Comparison of ENCODE assay signal across 8 cellular contexts in genomic region chr2:136135924-136136906, GRCh38. TPM values are rescaled to one million over a fixed set of nuclear protein-coding genes. Genes with fewer than 3 reads are reported as not detected.
DNase-seq lines count a peak whose midpoint lies in the region; ATAC-seq and TF ChIP-seq lines count a peak whose summit lies in the region.

No MANE protein-coding gene starts in this region.

- H4K91ac ChIP-seq in mesenchymal stem cell (ENCODE audit: low read length) = no peak overlapping the region

- ATAC-seq in GM21526 (IDR thresholded peaks at IDR 0.05; ENCODE audit: low FRiP score, unreplicated experiment) (peak; percentile 40), esophagus mucosa (peak; percentile 72)
- ATAC-seq in stimulated activated naive CD8-positive, alpha-beta T cell treated with anti-CD3 and anti-CD28 coated beads, Interleukin-15, Interleukin-2, amounts not matched to agents 100 U/mL and 50 U/mL, for 24 hours = peak; percentile 63

- peaks cover 51% of the 10 kb centered on the region for H3F3A ChIP-seq in DOHH2 (ENCODE audit: control insufficient read depth, insufficient read depth)

- peak overlapping the region; percentile 58 for H3K4me3 ChIP-seq in DOHH2 (ENCODE audit: low read length)
- peak overlapping the region; percentile 23; the same call in 1 of the 2 replicates for H3K4me3 ChIP-seq in Karpas-422 (ENCODE audit: low read length)
- H3K4me3 ChIP-seq in mesenchymal stem cell (ENCODE audit: insufficient read depth in 1 of 2, low read depth in 1 of 2, low read length in 2 of 2) = no peak overlapping the region

- no peak overlapping the region for H2BK5ac ChIP-seq in mesenchymal stem cell (ENCODE audit: low read depth, low read length, poor library complexity, severe bottlenecking)

- H3K14ac ChIP-seq in mesenchymal stem cell (ENCODE audit: low read length in 2 of 2) = peak overlapping the region in 1 of 2 experiments; percentile 28

- no peaks in the 10 kb centered on the region for H3K79me1 ChIP-seq in mesenchymal stem cell (replicated peaks; ENCODE audit: low read length, poor library complexity, severe bottlenecking)

- H3K18ac ChIP-seq in mesenchymal stem cell (ENCODE audit: low read depth in 1 of 2, low read length in 2 of 2) = no peak overlapping the region

- H3K4me1 ChIP-seq in DOHH2 (ENCODE audit: control insufficient read depth, low read length) (peaks cover 98% of the 10 kb centered on the region), Karpas-422 (ENCODE audit: low read length) (peaks cover 62% of the 10 kb centered on the region), mesenchymal stem cell (ENCODE audit: control insufficient read depth, insufficient read depth, low read depth, low read length) (no peaks in the 10 kb centered on the region)

- H4K20me1 ChIP-seq in DOHH2 (ENCODE audit: control insufficient read depth, insufficient read depth, low read depth, low read length) (no peaks in the 10 kb centered on the region), Karpas-422 (ENCODE audit: insufficient read depth, low read depth, low read length) (no peaks in the 10 kb centered on the region; the same call in 1 of the 2 replicates)

- H2BK120ac ChIP-seq in mesenchymal stem cell (ENCODE audit: low read depth, low read length) = no peak overlapping the region

- H2BK15ac ChIP-seq in mesenchymal stem cell (ENCODE audit: low read depth, poor library complexity, severe bottlenecking) = no peak overlapping the region

- H3K27ac ChIP-seq in DOHH2 (ENCODE audit: low read depth, low read length) = peak overlapping the region; percentile 92
- peak overlapping the region; percentile 20; the same call in 1 of the 2 replicates for H3K27ac ChIP-seq in Karpas-422 (ENCODE audit: low read length)
- no peak overlapping the region for H3K27ac ChIP-seq in mesenchymal stem cell (ENCODE audit: low read length, poor library complexity, severe bottlenecking)

- no peaks in the 10 kb centered on the region; the same call in 1 of the 2 replicates for H3K36me3 ChIP-seq in DOHH2 (ENCODE audit: control insufficient read depth, low read length)
- H3K36me3 ChIP-seq in Karpas-422 (ENCODE audit: insufficient read depth, low read length) = no peaks in the 10 kb centered on the region
- H3K36me3 ChIP-seq in mesenchymal stem cell (ENCODE audit: control insufficient read depth in 1 of 2, insufficient read depth in 2 of 2, low read depth in 1 of 2, low read length in 2 of 2) = no peaks in the 10 kb centered on the region

- H3K27me3 ChIP-seq in DOHH2 (ENCODE audit: control insufficient read depth, low read length) (no peaks in the 10 kb centered on the region), Karpas-422 (ENCODE audit: low read length) (no peaks in the 10 kb centered on the region), mesenchymal stem cell (ENCODE audit: control insufficient read depth in 1 of 2, insufficient read depth in 1 of 2, low read length in 2 of 2) (peaks cover 9 to 21% of the 10 kb centered on the region in 2 experiments)

- TF ChIP-seq CTCF in DOHH2 (IDR thresholded peaks at IDR 0.05; ENCODE audit: low read depth, low read length, poor library complexity, severe bottlenecking) = no peak

- H3K79me2 ChIP-seq in DOHH2 (ENCODE audit: control insufficient read depth, low read length) (no peaks in the 10 kb centered on the region), Karpas-422 (ENCODE audit: low read length) (no peaks in the 10 kb centered on the region)

- H3K4me2 ChIP-seq in DOHH2 (ENCODE audit: low read length) (peak overlapping the region; percentile 86), Karpas-422 (ENCODE audit: low read depth, low read length, poor library complexity, severe bottlenecking) (peak overlapping the region; percentile 64), mesenchymal stem cell (ENCODE audit: low read length, poor library complexity, severe bottlenecking) (no peak overlapping the region)

- DNase-seq in Karpas-422 (peak; percentile 70), mesenchymal stem cell (no peak), ureter (ENCODE audit: low spot score) (no peak)
- DNase-seq in activated CD4-positive, CD25-positive, alpha-beta regulatory T cell treated with anti-CD3 and anti-CD28 coated beads, Interleukin-2, amount 50 U/mL, for 72 hours = peak; percentile 53
- peak; percentile 56 for DNase-seq in stimulated activated naive CD8-positive, alpha-beta T cell treated with anti-CD3 and anti-CD28 coated beads, Interleukin-15, Interleukin-2, amounts not matched to agents 100 U/mL and 50 U/mL, for 24 hours

- H3K4ac ChIP-seq in mesenchymal stem cell (ENCODE audit: low read depth in 1 of 2, low read length in 2 of 2) = no peak overlapping the region

- H3K9me3 ChIP-seq in DOHH2 (ENCODE audit: control insufficient read depth, insufficient read depth, low read length) (no peaks in the 10 kb centered on the region), Karpas-422 (ENCODE audit: low read length) (no peaks in the 10 kb centered on the region), mesenchymal stem cell (ENCODE audit: control insufficient read depth, low read length) (no peaks in the 10 kb centered on the region)

- WGBS in mesenchymal stem cell = 66% methylated on average over 8 of the region's 8 CpGs

- H3K23ac ChIP-seq in mesenchymal stem cell (ENCODE audit: low read length in 2 of 2) = no peak overlapping the region

- H3K9ac ChIP-seq in Karpas-422 (ENCODE audit: low read length) (no peak overlapping the region), mesenchymal stem cell (ENCODE audit: low read length) (no peak overlapping the region)

- H2BK12ac ChIP-seq in mesenchymal stem cell (ENCODE audit: low read length in 2 of 2) = no peak overlapping the region

- H4K8ac ChIP-seq in mesenchymal stem cell (ENCODE audit: low read length) = no peak overlapping the region

- H3K9me2 ChIP-seq in DOHH2 (replicated peaks; ENCODE audit: control insufficient read depth, low read length) (no peaks in the 10 kb centered on the region), Karpas-422 (replicated peaks; ENCODE audit: insufficient read depth, low read length) (no peaks in the 10 kb centered on the region)

- H2AFZ ChIP-seq in Karpas-422 (ENCODE audit: low read length) (no peak overlapping the region), mesenchymal stem cell (ENCODE audit: low read depth, low read length) (no peak overlapping the region)

- H2AK5ac ChIP-seq in mesenchymal stem cell (ENCODE audit: low read length, severe bottlenecking) = no peak overlapping the region

RNA-seq across cellular contexts. Expression of gene CXCR4, which starts 18.3 kb away (rescaled TPM):
- 0.97 and 2.1 TPM in 2 replicates for total RNA-seq in Karpas-422 (2014; rRNA removed; shearing (Covaris generic); ENCODE audit: low replicate concordance)
- total RNA-seq in esophagus mucosa (3.6 TPM), ureter (23.2 TPM)
- polyA plus RNA-seq in mesenchymal stem cell (2013, experiment 1 of 2) = not detected
- not detected for polyA plus RNA-seq in mesenchymal stem cell (2013, experiment 2 of 2)

Comparison
In these comparisons a context has a peak if more than half of its experiments do, and no peak if none do; other contexts are left out.
1. H3K4me3 ChIP-seq: peak in DOHH2 (single experiment) and Karpas-422 (single experiment); none in mesenchymal stem cell (0 of 2).
2. DNase-seq: peak in Karpas-422 (single experiment), activated CD4-positive, CD25-positive, alpha-beta regulatory T cell treated with anti-CD3 and anti-CD28 coated beads, Interleukin-2, amount 50 U/mL, for 72 hours (single experiment) and stimulated activated naive CD8-positive, alpha-beta T cell treated with anti-CD3 and anti-CD28 coated beads, Interleukin-15, Interleukin-2, amounts not matched to agents 100 U/mL and 50 U/mL, for 24 hours (single experiment); none in mesenchymal stem cell (single experiment) and ureter (single experiment).
3. Peak in every context shown above with its lines, with median percentiles within 50 percentile points of each other: ATAC-seq.